32 cellular contexts compared by ENCODE assay signal in genomic region chr1:26072305-26072704, GRCh38. TPM values are rescaled to one million over a fixed set of nuclear protein-coding genes. Genes with fewer than 3 reads are reported as not detected.
DNase-seq lines count a peak whose midpoint lies in the region; ATAC-seq and TF ChIP-seq lines count a peak whose summit lies in the region.
"Had no signal": no experiment of that assay in that cellular context is flagged by ENCODE, and none has a peak within 500 bp of the region (broad histone marks: within the 10 kb centered on the region; RNA-seq: fewer than 3 reads in every experiment).

No MANE protein-coding gene starts in this region.

- H3K4me1 ChIP-seq in right atrium auricular region (peaks cover 0 to 9% of the 10 kb centered on the region in 2 donors), gastrocnemius medialis (peaks cover 48 to 72% of the 10 kb centered on the region in 2 donors)
- H3K4me1 ChIP-seq: testis had no signal

- in situ Hi-C loops in gastrocnemius medialis (cut with MboI; ENCODE audit: low sequenced_read_pairs in 4 of 4) = no loop called here

- H3K27ac ChIP-seq in VCaP (peak overlapping the region; percentile 64), right atrium auricular region (peak overlapping the region; percentile 57 to 81), gastrocnemius medialis (peak overlapping the region; percentile 88 to 96 (median 93))
- H3K27ac ChIP-seq: C4-2B, cardiac muscle cell, KMS-11, testis had no signal

- peak; percentile 74 for DNase-seq in M059J (ENCODE audit: low read depth)
- DNase-seq in right atrium auricular region (ENCODE audit: low spot score) = no peak
- peak; percentile 95 to 97 for DNase-seq in gastrocnemius medialis
- DNase-seq in DMS 273 treated with DMSO at 0.1 percent for 48 hours (lab: John Stamatoyannopoulos, UW) = no peak
- DNase-seq: activated CD4-positive, alpha-beta T cell treated with anti-CD3 and anti-CD28 coated beads, Interleukin-2, amount 50 U/mL, for 4 hours; kidney; naive thymus-derived CD8-positive, alpha-beta T cell; NCI-H1930; NCI-H345; NCI-H748 treated with DMSO at 0.1 percent for 48 hours; retina; stimulated activated CD4-positive, alpha-beta T cell treated with anti-CD3 and anti-CD28 coated beads, Interleukin-12 subunit alpha, Interleukin-12 subunit beta, amount 100 ng/mL, for 4 hours; stimulated activated CD4-positive, alpha-beta T cell treated with anti-CD3 and anti-CD28 coated beads, Interleukin-4, amount 100 ng/mL, for 24 hours; stimulated activated naive CD4-positive, alpha-beta T cell; SW 1271; T1000; testis had no signal

- H3K4me3 ChIP-seq in right atrium auricular region (no peak overlapping the region), gastrocnemius medialis (peak overlapping the region in 2 of 4 donors; percentile 29 to 30)
- H3K4me3 ChIP-seq: cardiac muscle cell, GM23338, testis had no signal

- TF ChIP-seq CTCF in VCaP (conservative IDR thresholded peaks at IDR 0.05) = no peak
- TF ChIP-seq CTCF in right atrium auricular region (IDR thresholded peaks at IDR 0.05) = no peak
- TF ChIP-seq CTCF in gastrocnemius medialis (IDR thresholded peaks at IDR 0.05 in 4 of 5, conservative IDR thresholded peaks at IDR 0.05 in 1 of 5) = no peak

- TF ChIP-seq POLR2A in gastrocnemius medialis (IDR thresholded peaks at IDR 0.05) = peak in 1 of 2 donors; percentile 59

- peak; percentile 51 to 56 for ATAC-seq in gastrocnemius medialis
- ATAC-seq in HG03280 (IDR thresholded peaks at IDR 0.05; ENCODE audit: unreplicated experiment) = no peak
- ATAC-seq in GM19328 (IDR thresholded peaks at IDR 0.05; ENCODE audit: unreplicated experiment) = no peak
- ATAC-seq: GM23338; naive thymus-derived CD8-positive, alpha-beta T cell; WTC11 had no signal

- H3K36me3 ChIP-seq in right atrium auricular region (no peaks in the 10 kb centered on the region), gastrocnemius medialis (no peaks in the 10 kb centered on the region)
- H3K36me3 ChIP-seq: cardiac muscle cell had no signal

- H3K27me3 ChIP-seq in right atrium auricular region (no peaks in the 10 kb centered on the region), gastrocnemius medialis (no peaks in the 10 kb centered on the region)
- H3K27me3 ChIP-seq: cardiac muscle cell, testis had no signal

- intact Hi-C loops in gastrocnemius medialis (cut with DNase I; ENCODE audit: low total_unique reads) = loop anchor here (1.0 to 2.0 kb wide), 2 partner anchors 22 to 36 kb away; no protein-coding TSS in a partner anchor

- H3K9me3 ChIP-seq in right atrium auricular region (no peaks in the 10 kb centered on the region), gastrocnemius medialis (no peaks in the 10 kb centered on the region)
- H3K9me3 ChIP-seq: testis had no signal

RNA-seq across cellular contexts. Expression of gene TRIM63, which starts 4.9 kb away (rescaled TPM):
- total RNA-seq in M059J (2014; rRNA removed; shearing (Covaris generic)) = 0.07 TPM in 1 of 2 replicates, not detected in the other
- total RNA-seq in right atrium auricular region (100 to 1,000 TPM; 118 to 151 TPM), gastrocnemius medialis (1,000 to 10,000 TPM; 1,040 to 4,298 (median 2,203) TPM)
- total RNA-seq: activated T-helper 1 cell treated with anti-CD3 and anti-CD28 coated beads, Interleukin-12 subunit alpha, Interleukin-12 subunit beta, Interleukin-2, Interleukin-4 antibody, amounts not matched to agents 30 ng/mL and 10 ng/mL and 1 ng/mL, durations not matched to agents 14 hours and 24 hours and 36 hours; dermis microvascular lymphatic vessel endothelial cell; fibroblast of lung; HT1080; naive thymus-derived CD8-positive, alpha-beta T cell; OCI-LY7; WTC11 had no signal

RNA-seq across cellular contexts. Expression of gene SLC30A2, which starts 26.4 kb away (rescaled TPM):
- 0.52 and 1.8 TPM in 2 replicates for total RNA-seq in M059J (2014; rRNA removed; shearing (Covaris generic))
- under 1 TPM; 0.22 to 0.63 TPM for total RNA-seq in right atrium auricular region
- total RNA-seq in gastrocnemius medialis = 1 to 10 TPM; 1.2 to 5.2 (median 3.1) TPM
- total RNA-seq: activated T-helper 1 cell treated with anti-CD3 and anti-CD28 coated beads, Interleukin-12 subunit alpha, Interleukin-12 subunit beta, Interleukin-2, Interleukin-4 antibody, amounts not matched to agents 30 ng/mL and 10 ng/mL and 1 ng/mL, durations not matched to agents 14 hours and 24 hours and 36 hours; dermis microvascular lymphatic vessel endothelial cell; fibroblast of lung; HT1080; mesenteric fat pad; naive thymus-derived CD8-positive, alpha-beta T cell; OCI-LY7; osteoblast had no signal

RNA-seq across cellular contexts. Expression of gene PDIK1L, which starts 39.3 kb away (rescaled TPM):
- 9.0 and 9.3 TPM in 2 replicates for total RNA-seq in M059J (2014; rRNA removed; shearing (Covaris generic))
- total RNA-seq in right atrium auricular region (1 to 10 TPM; 3.0 to 3.4 TPM), gastrocnemius medialis (1 to 10 TPM; 4.4 to 8.7 (median 5.9) TPM)

RNA-seq across cellular contexts. Expression of gene EXTL1, which starts 50.7 kb away (rescaled TPM):
- 0.34 TPM in 1 of 2 replicates, not detected in the other for total RNA-seq in M059J (2014; rRNA removed; shearing (Covaris generic))
- total RNA-seq in right atrium auricular region = 1 to 10 TPM in 1 of 2 donors, under 1 TPM in 1; 0.79 to 1.4 TPM
- total RNA-seq in gastrocnemius medialis = under 1 TPM in 2 of 4 donors, not detected in 2; 0.33 to 0.95 TPM
- total RNA-seq: dermis microvascular lymphatic vessel endothelial cell, HT1080, mesenteric fat pad had no signal

Comparison
In these comparisons a context has a peak if more than half of its experiments do, and no peak if none do; other contexts are left out.
1. DNase-seq: peak in M059J (single experiment) and gastrocnemius medialis (2 of 2); none in right atrium auricular region (single experiment) and DMS 273 treated with DMSO at 0.1 percent for 48 hours (single experiment).
2. ATAC-seq: peak in gastrocnemius medialis (2 of 2); none in HG03280 (single experiment) and GM19328 (single experiment).
3. RNA of gene TRIM63, which starts 4.9 kb away (total RNA-seq): 1,040 to 4,298 TPM in gastrocnemius medialis and 118 to 151 TPM in right atrium auricular region; 0.07 TPM in M059J; every median in the first group is over 100 times any median in the second.
4. Peak in every context shown above with its lines, with median percentiles within 50 percentile points of each other: H3K27ac ChIP-seq.